In the genomic region with DNA sequence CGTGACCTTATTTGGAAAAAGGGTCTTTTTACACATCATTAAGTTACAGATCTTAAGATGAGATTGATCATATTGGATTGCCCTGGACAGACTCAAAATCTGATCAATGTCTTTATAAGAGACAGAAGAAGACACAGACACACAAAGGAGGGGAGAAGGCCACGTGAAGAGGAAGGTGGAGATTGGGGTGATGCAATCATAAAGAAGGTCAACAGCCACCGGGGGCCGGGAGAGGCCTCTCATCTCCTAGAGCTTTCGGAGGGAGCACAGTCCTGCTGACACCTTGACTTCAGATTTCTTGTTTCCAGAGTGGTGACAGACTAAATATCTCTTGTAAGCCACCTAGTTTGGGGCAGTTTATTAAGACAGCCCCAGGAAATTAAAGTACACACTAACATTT, we compare ENCODE assay signal across 29 cellular contexts.
"Had no signal": no experiment of that assay in that cellular context is flagged by ENCODE, and none has a peak within 500 bp of the region (broad histone marks: within the 10 kb centered on the region; RNA-seq: fewer than 3 reads in every experiment).

No MANE protein-coding gene starts in this region.

- H3K9me3 Mint-ChIP-seq: immature natural killer cell; nephron; neural crest cell; stimulated activated effector memory CD8-positive, alpha-beta T cell treated with anti-CD3 and anti-CD28 coated beads, Interleukin-12 subunit alpha, Interleukin-12 subunit beta, amount 100 ng/mL, for 72 hours had no signal

- H3K79me2 ChIP-seq: parathyroid adenoma had no signal

- ATAC-seq: heart left ventricle; left colon; left lung; lower lobe of right lung; naive thymus-derived CD8-positive, alpha-beta T cell; sciatic nerve; stimulated activated effector memory CD8-positive, alpha-beta T cell treated with anti-CD3 and anti-CD28 coated beads, Interleukin-12 subunit alpha, Interleukin-12 subunit beta, amount 100 ng/mL, for 72 hours; upper lobe of right lung had no signal

- DNase-seq: heart left ventricle; hypothalamus; immature natural killer cell; kidney; left colon; left lung; lower lobe of right lung; mammary epithelial cell; mesenchymal stem cell; naive thymus-derived CD8-positive, alpha-beta T cell; occipital lobe; spleen; stimulated activated CD4-positive, alpha-beta T cell treated with anti-CD3 and anti-CD28 coated beads, Interleukin-4, amount 100 ng/mL, for 24 hours; stimulated activated naive CD4-positive, alpha-beta T cell; stomach; trophoblast cell; upper lobe of right lung had no signal

- H3K4me1 Mint-ChIP-seq: immature natural killer cell; naive thymus-derived CD8-positive, alpha-beta T cell; nephron; neural crest cell; stimulated activated effector memory CD8-positive, alpha-beta T cell treated with anti-CD3 and anti-CD28 coated beads, Interleukin-12 subunit alpha, Interleukin-12 subunit beta, amount 100 ng/mL, for 72 hours had no signal

- H3K9ac ChIP-seq: parathyroid adenoma had no signal

- H3K36me3 ChIP-seq: heart left ventricle, left lung, lower lobe of right lung, neutrophil, right atrium auricular region, spleen, stomach, suprapubic skin, thoracic aorta, tibial artery, upper lobe of right lung had no signal

- H3K27me3 ChIP-seq: right atrium auricular region had no signal

- H3K27ac Mint-ChIP-seq: immature natural killer cell; naive thymus-derived CD8-positive, alpha-beta T cell; nephron; progenitor cell of endocrine pancreas; stimulated activated effector memory CD8-positive, alpha-beta T cell treated with anti-CD3 and anti-CD28 coated beads, Interleukin-12 subunit alpha, Interleukin-12 subunit beta, amount 100 ng/mL, for 72 hours had no signal

- H3K4me3 Mint-ChIP-seq: immature natural killer cell; naive thymus-derived CD8-positive, alpha-beta T cell; nephron; neural crest cell; stimulated activated effector memory CD8-positive, alpha-beta T cell treated with anti-CD3 and anti-CD28 coated beads, Interleukin-12 subunit alpha, Interleukin-12 subunit beta, amount 100 ng/mL, for 72 hours had no signal

- H3K9me3 ChIP-seq: heart left ventricle, left lung, lower lobe of right lung, neutrophil, right atrium auricular region, spleen, stomach, suprapubic skin, thoracic aorta, tibial artery, upper lobe of right lung had no signal

- H2AFZ ChIP-seq: parathyroid adenoma had no signal

- H3K4me1 ChIP-seq: heart left ventricle, left lung, lower lobe of right lung, parathyroid adenoma, right atrium auricular region, spleen, stomach, suprapubic skin, tibial artery, upper lobe of right lung had no signal

- H3K27ac ChIP-seq: heart left ventricle, left lung, lower lobe of right lung, neutrophil, parathyroid adenoma, right atrium auricular region, skin epidermis, spleen, stomach, suprapubic skin, thoracic aorta, tibial artery, upper lobe of right lung had no signal

- H3K4me3 ChIP-seq: heart left ventricle, left lung, lower lobe of right lung, right atrium auricular region, skin epidermis, spleen, stomach, suprapubic skin, thoracic aorta, tibial artery, upper lobe of right lung had no signal
